14 cellular contexts compared by ENCODE assay signal in genomic region chr1:75985827-75986226, GRCh38. TPM values are rescaled to one million over a fixed set of nuclear protein-coding genes. Genes with fewer than 3 reads are reported as not detected.
A peak's percentile ranks its signal among the peaks of the same experiment; 100 is the strongest.
DNase-seq lines count a peak whose midpoint lies in the region; ATAC-seq and TF ChIP-seq lines count a peak whose summit lies in the region.
"Had no signal": no experiment of that assay in that cellular context is flagged by ENCODE, and none has a peak within 500 bp of the region (broad histone marks: within the 10 kb centered on the region; RNA-seq: fewer than 3 reads in every experiment).

No MANE protein-coding gene starts in this region.

- H3K27me3 Mint-ChIP-seq in endodermal cell (ENCODE audit: insufficient read depth) = peaks cover 5% of the 10 kb centered on the region

- H3K27me3 ChIP-seq in thyroid gland (no peaks in the 10 kb centered on the region), endodermal cell (ENCODE audit: control insufficient read depth, insufficient read depth, low read length, poor library complexity, severe bottlenecking) (peaks cover 11% of the 10 kb centered on the region), foreskin keratinocyte (peaks cover 20% of the 10 kb centered on the region)
- H3K27me3 ChIP-seq: hepatocyte had no signal

- no peak overlapping the region for H3K9ac ChIP-seq in endodermal cell (ENCODE audit: extremely low read depth, low read length, poor library complexity, severe bottlenecking)

- H3K9me3 ChIP-seq in thyroid gland (no peaks in the 10 kb centered on the region), endodermal cell (ENCODE audit: control insufficient read depth, low read length) (no peaks in the 10 kb centered on the region)

- no peak overlapping the region for H3K4me3 ChIP-seq in thyroid gland (replicated peaks in 1 of 3)
- no peak overlapping the region for H3K4me3 ChIP-seq in endodermal cell (ENCODE audit: low read length)
- H3K4me3 ChIP-seq: hepatocyte had no signal

- 37 to 38% methylated on average over 4 of the region's 4 CpGs for WGBS in thyroid gland, 2 donors
- 83 to 100% methylated on average over 2 to 4 of the region's 4 CpGs for WGBS in endodermal cell (ENCODE audit: insufficient coverage in 1 of 2, insufficient read length in 1 of 2), 2 experiments

- ATAC-seq in HG02759 (IDR thresholded peaks at IDR 0.05; ENCODE audit: unreplicated experiment) = peak; percentile 90
- ATAC-seq in HG03571 (IDR thresholded peaks at IDR 0.05; ENCODE audit: unreplicated experiment) = peak; percentile 88
- no peak for ATAC-seq in foreskin keratinocyte
- ATAC-seq: Panc1 had no signal

- no peak overlapping the region for H3K27ac Mint-ChIP-seq in endodermal cell
- H3K27ac Mint-ChIP-seq: naive B cell had no signal

- no peaks in the 10 kb centered on the region for H3K36me3 Mint-ChIP-seq in endodermal cell (ENCODE audit: low read depth)

- DNase-seq in DMS53 (lab: John Stamatoyannopoulos, UW) (peak; percentile 28), DMS53 treated with DMSO at 0.1 percent for 48 hours (lab: John Stamatoyannopoulos, UW; ENCODE audit: unreplicated experiment) (no peak), thyroid gland (peak; percentile 27 to 36), endodermal cell (no peak), foreskin keratinocyte (no peak), SW480 (ENCODE audit: low spot score) (no peak)
- DNase-seq: activated CD4-positive, alpha-beta T cell treated with anti-CD3 and anti-CD28 coated beads, Interleukin-2, amount 50 U/mL, for 1 hour; naive B cell; stimulated activated CD4-positive, alpha-beta T cell treated with anti-CD3 and anti-CD28 coated beads, Interleukin-2, amount 100 ng/mL, for 48 hours had no signal

- H3K4me1 ChIP-seq in thyroid gland (peaks cover 0 to 13% of the 10 kb centered on the region in 2 donors), endodermal cell (ENCODE audit: control insufficient read depth, insufficient read depth, low read length) (no peaks in the 10 kb centered on the region), foreskin keratinocyte (no peaks in the 10 kb centered on the region)

- H3K9me3 Mint-ChIP-seq in endodermal cell = peaks cover 10% of the 10 kb centered on the region

- no peak for TF ChIP-seq CTCF in thyroid gland (IDR thresholded peaks at IDR 0.05)
- TF ChIP-seq CTCF in endodermal cell (conservative IDR thresholded peaks at IDR 0.05) = no peak
- TF ChIP-seq CTCF in foreskin keratinocyte (conservative IDR thresholded peaks at IDR 0.05) = no peak

- no peak overlapping the region for H3K4me3 Mint-ChIP-seq in endodermal cell
- H3K4me3 Mint-ChIP-seq: naive B cell had no signal

- peak overlapping the region in 1 of 3 donors; percentile 4 for H3K27ac ChIP-seq in thyroid gland
- H3K27ac ChIP-seq in endodermal cell (ENCODE audit: low read depth, low read length) = no peak overlapping the region
- no peak overlapping the region for H3K27ac ChIP-seq in foreskin keratinocyte
- H3K27ac ChIP-seq: 22Rv1, hepatocyte had no signal

- no peaks in the 10 kb centered on the region for H3K4me1 Mint-ChIP-seq in endodermal cell
- H3K4me1 Mint-ChIP-seq: naive B cell had no signal

- no peaks in the 10 kb centered on the region for H3K36me3 ChIP-seq in thyroid gland
- no peaks in the 10 kb centered on the region for H3K36me3 ChIP-seq in endodermal cell (ENCODE audit: control insufficient read depth, insufficient read depth, low read length)

- no peak for TF ChIP-seq POLR2A in thyroid gland (IDR thresholded peaks at IDR 0.05)

- intact Hi-C loops in thyroid gland (cut with DNase I) = no loop called here

RNA-seq across cellular contexts. Expression of gene ASB17, which starts 53.6 kb away (rescaled TPM):
- total RNA-seq in thyroid gland = not detected
- not detected for total RNA-seq in endodermal cell
- polyA plus RNA-seq in endodermal cell (2013, experiment 1 of 2) = not detected
- polyA plus RNA-seq in endodermal cell (2013, experiment 2 of 2) = not detected
- not detected in 2 replicates for total RNA-seq in foreskin keratinocyte
- not detected in 2 replicates for polyA plus RNA-seq in foreskin keratinocyte

Comparison
In these comparisons a context has a peak if more than half of its experiments do, and no peak if none do; other contexts are left out.
1. DNase-seq: peak in DMS53 (single experiment) and thyroid gland (2 of 2); none in DMS53 treated with DMSO at 0.1 percent for 48 hours (single experiment), endodermal cell (single experiment), foreskin keratinocyte (0 of 2) and SW480 (single experiment).